2 cellular contexts compared by ENCODE assay signal in genomic region chr5:81164936-81165335, GRCh38.
TF ChIP-seq lines count a peak whose summit lies in the region.

No MANE protein-coding gene starts in this region.

TF ChIP-seq in IMR-90, 13 proteins besides CTCF, POLR2A, EP300 and RAD21 (continued from another document):
- TF ChIP-seq RFX5 (IDR thresholded peaks at IDR 0.05; ENCODE audit: low read depth, low read length), result no peak
- TF ChIP-seq CEBPB (IDR thresholded peaks at IDR 0.05; ENCODE audit: low read depth, low read length), result no peak
- TF ChIP-seq MXI1 (IDR thresholded peaks at IDR 0.05; ENCODE audit: borderline replicate concordance, low read depth, low read length), result no peak
- no peak for TF ChIP-seq ELK1 (IDR thresholded peaks at IDR 0.05; ENCODE audit: borderline replicate concordance, low read depth, low read length)
- no peak for TF ChIP-seq RCOR1 (IDR thresholded peaks at IDR 0.05; ENCODE audit: insufficient replicate concordance, low read length)
- TF ChIP-seq NFE2L2 (IDR thresholded peaks at IDR 0.05; ENCODE audit: low read depth, low read length), result no peak
- no peak for TF ChIP-seq MAZ (IDR thresholded peaks at IDR 0.05; ENCODE audit: borderline replicate concordance, low read depth, low read length)
- no peak for TF ChIP-seq MAFK (IDR thresholded peaks at IDR 0.05; ENCODE audit: low read depth, low read length)
- no peak for TF ChIP-seq FOS (IDR thresholded peaks at IDR 0.05; ENCODE audit: low read depth, low read length)
- no peak for TF ChIP-seq CHD1 (IDR thresholded peaks at IDR 0.05; ENCODE audit: low read depth, low read length)
- TF ChIP-seq SMC3 (IDR thresholded peaks at IDR 0.05; ENCODE audit: low read depth, low read length), result no peak

TF ChIP-seq in WTC11, 78 proteins besides CTCF, POLR2A, EP300 and RAD21 (continued from another document):
- TF ChIP-seq JUN (CRISPR knock-in tag; IDR thresholded peaks at IDR 0.05), result no peak
- no peak for TF ChIP-seq SMAD4 (CRISPR knock-in tag; IDR thresholded peaks at IDR 0.05)
- TF ChIP-seq STAT6 (CRISPR knock-in tag; conservative IDR thresholded peaks at IDR 0.05; ENCODE audit: low read depth), result no peak
- TF ChIP-seq EMX1 (CRISPR knock-in tag; IDR thresholded peaks at IDR 0.05), result no peak
- no peak for TF ChIP-seq NFE2L1 (CRISPR knock-in tag; IDR thresholded peaks at IDR 0.05)
- no peak for TF ChIP-seq ATF3 (CRISPR knock-in tag; conservative IDR thresholded peaks at IDR 0.05)
- no peak for TF ChIP-seq NR1H2 (CRISPR knock-in tag; IDR thresholded peaks at IDR 0.05)
